1 cellular context compared by ENCODE assay signal in genomic region chr9:127814619-127815511, GRCh38.
TF ChIP-seq lines count a peak whose summit lies in the region.

No MANE protein-coding gene starts in this region.

TF ChIP-seq in HEK293, 187 proteins besides CTCF, POLR2A, EP300 and RAD21 (continued from another document):
- TF ChIP-seq ZBTB26 (tag by site-specific recombination; optimal IDR thresholded peaks at IDR 0.05) (no peak), SETDB1 (IDR thresholded peaks at IDR 0.05; ENCODE audit: insufficient read length, low read length) (no peak), ZNF624 (tag by site-specific recombination; IDR thresholded peaks at IDR 0.05) (no peak), ZBTB20 (tag by site-specific recombination; IDR thresholded peaks at IDR 0.05) (no peak), ZNF830 (tag by site-specific recombination; IDR thresholded peaks at IDR 0.05; ENCODE audit: low read depth) (no peak), ZNF211 (tag by site-specific recombination; IDR thresholded peaks at IDR 0.05; ENCODE audit: low read depth) (no peak), ZNF658 (tag by site-specific recombination; IDR thresholded peaks at IDR 0.05) (no peak), ZNF785 (tag by site-specific recombination; IDR thresholded peaks at IDR 0.05) (no peak), ZIC2 (tag by site-specific recombination; IDR thresholded peaks at IDR 0.05) (peak; percentile 39; the same call in 1 of the 2 replicates), EGR2 (tag by site-specific recombination; IDR thresholded peaks at IDR 0.05; ENCODE audit: low read depth) (no peak), ZNF24 (tag by site-specific recombination; IDR thresholded peaks at IDR 0.05) (no peak), YY1 (tag by site-specific recombination; IDR thresholded peaks at IDR 0.05) (no peak)
- TF ChIP-seq, protein P1, sequence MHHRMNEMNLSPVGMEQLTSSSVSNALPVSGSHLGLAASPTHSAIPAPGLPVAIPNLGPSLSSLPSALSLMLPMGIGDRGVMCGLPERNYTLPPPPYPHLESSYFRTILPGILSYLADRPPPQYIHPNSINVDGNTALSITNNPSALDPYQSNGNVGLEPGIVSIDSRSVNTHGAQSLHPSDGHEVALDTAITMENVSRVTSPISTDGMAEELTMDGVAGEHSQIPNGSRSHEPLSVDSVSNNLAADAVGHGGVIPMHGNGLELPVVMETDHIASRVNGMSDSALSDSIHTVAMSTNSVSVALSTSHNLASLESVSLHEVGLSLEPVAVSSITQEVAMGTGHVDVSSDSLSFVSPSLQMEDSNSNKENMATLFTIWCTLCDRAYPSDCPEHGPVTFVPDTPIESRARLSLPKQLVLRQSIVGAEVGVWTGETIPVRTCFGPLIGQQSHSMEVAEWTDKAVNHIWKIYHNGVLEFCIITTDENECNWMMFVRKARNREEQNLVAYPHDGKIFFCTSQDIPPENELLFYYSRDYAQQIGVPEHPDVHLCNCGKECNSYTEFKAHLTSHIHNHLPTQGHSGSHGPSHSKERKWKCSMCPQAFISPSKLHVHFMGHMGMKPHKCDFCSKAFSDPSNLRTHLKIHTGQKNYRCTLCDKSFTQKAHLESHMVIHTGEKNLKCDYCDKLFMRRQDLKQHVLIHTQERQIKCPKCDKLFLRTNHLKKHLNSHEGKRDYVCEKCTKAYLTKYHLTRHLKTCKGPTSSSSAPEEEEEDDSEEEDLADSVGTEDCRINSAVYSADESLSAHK (tag by site-specific recombination; IDR thresholded peaks at IDR 0.05), result peak; percentile 59; the same call in 1 of the 2 replicates
- TF ChIP-seq, protein P2, sequence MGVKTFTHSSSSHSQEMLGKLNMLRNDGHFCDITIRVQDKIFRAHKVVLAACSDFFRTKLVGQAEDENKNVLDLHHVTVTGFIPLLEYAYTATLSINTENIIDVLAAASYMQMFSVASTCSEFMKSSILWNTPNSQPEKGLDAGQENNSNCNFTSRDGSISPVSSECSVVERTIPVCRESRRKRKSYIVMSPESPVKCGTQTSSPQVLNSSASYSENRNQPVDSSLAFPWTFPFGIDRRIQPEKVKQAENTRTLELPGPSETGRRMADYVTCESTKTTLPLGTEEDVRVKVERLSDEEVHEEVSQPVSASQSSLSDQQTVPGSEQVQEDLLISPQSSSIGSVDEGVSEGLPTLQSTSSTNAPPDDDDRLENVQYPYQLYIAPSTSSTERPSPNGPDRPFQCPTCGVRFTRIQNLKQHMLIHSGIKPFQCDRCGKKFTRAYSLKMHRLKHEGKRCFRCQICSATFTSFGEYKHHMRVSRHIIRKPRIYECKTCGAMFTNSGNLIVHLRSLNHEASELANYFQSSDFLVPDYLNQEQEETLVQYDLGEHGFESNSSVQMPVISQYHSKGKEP (tag by site-specific recombination; IDR thresholded peaks at IDR 0.05), result no peak
TF ChIP-seq in HEK293: peak in this region for 2.
